ENCODE assay signal across 8 cellular contexts in the genomic region with DNA sequence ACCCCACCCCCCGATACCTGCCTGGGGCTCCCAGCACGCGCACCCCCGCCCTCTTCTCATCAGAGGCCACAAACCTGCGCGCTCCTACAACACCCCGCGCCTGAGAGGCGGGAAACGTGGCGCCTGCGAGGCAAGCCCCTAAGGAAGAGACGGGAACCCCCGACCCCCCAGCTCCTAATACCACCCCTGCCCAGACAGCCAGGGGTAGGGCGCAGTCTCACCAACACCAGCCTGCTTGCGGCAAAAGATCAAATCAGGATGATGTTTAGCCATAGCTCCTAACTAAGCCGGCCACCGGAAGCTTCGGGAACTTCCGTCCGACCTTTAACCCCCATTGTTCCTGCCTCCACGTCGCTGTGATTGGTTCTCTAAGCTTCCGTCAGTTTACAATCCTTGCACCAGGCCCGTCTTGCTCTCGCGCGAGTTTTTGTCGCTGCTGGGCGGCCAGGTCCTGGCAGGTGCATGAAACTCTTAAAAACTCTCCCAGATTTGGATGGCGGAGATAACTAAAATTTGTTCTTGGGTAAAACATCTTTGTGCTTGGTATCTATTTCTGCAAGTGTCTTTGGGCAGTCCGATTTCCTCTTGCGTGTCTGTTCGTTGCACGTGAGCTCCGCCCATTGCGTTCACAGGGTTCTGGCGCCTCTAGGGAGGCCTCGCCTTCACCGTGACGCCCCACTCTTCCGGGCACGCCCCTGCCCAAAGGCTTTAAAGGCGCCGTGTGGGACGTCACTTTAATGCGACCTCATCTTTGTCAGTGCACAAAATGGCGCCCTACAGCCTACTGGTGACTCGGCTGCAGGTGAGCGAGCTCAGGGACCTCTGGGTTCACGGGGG. TPM values are rescaled to one million over a fixed set of nuclear protein-coding genes. Genes with fewer than 3 reads are reported as not detected.
DNase-seq lines count a peak whose midpoint lies in the region; ATAC-seq and TF ChIP-seq lines count a peak whose summit lies in the region.

Gene ACO2 (plus strand): TSS at position 737 of the 837 bp plus-strand sequence. CDS start 30 bp downstream, at position 767.
Gene PHF5A (minus strand): TSS at position 312 of the 837 bp plus-strand sequence. CDS start 39 bp downstream, at position 273.

- H3K36me3 ChIP-seq in SK-N-SH (replicated peaks in 1 of 2; ENCODE audit: control insufficient read depth in 1 of 2, insufficient read depth in 2 of 2, low read length in 1 of 2): peaks cover 4 to 20% of the 10 kb centered on the region in 2 experiments

- DNase-seq in GM04504 (ENCODE audit: low read depth) (peak; percentile 96), NCI-H1048 (lab: John Stamatoyannopoulos, UW) (peak; percentile 88), SK-N-SH (peak; percentile 86), germinal center (ENCODE audit: low spot score) (peak; percentile 95), non-pigmented ciliary epithelial cell (ENCODE audit: low read depth) (peak; percentile 93), superior temporal gyrus (ENCODE audit: extremely low spot score) (peak; percentile 100)
- DNase-seq in activated naive CD4-positive, alpha-beta T cell treated with anti-CD3 and anti-CD28 coated beads, Interleukin-2, amount 50 U/mL, for 16 hours: peak; percentile 97

- peak within 1 kb of the TSS; percentile 84 to 87 for H3K27ac ChIP-seq in SK-N-SH (ENCODE audit: low read depth in 2 of 2, low read length in 1 of 2)

- no peak within 1 kb of the TSS for H2AFZ ChIP-seq in SK-N-SH (ENCODE audit: low read depth)

- WGBS in SK-N-SH (ENCODE audit: low lambda C conversion rate): 0% methylated on average over 4 of the region's 51 CpGs

- no peaks in the 10 kb centered on the region for H3K9me3 ChIP-seq in SK-N-SH

- H3K27me3 ChIP-seq in SK-N-SH (ENCODE audit: insufficient read depth): no peaks in the 10 kb centered on the region

- no peak for TF ChIP-seq CTCF in SK-N-SH (IDR thresholded peaks at IDR 0.05)

- H3K79me2 ChIP-seq in SK-N-SH (ENCODE audit: insufficient read depth): peaks cover 83% of the 10 kb centered on the region

- ATAC-seq in HG02571 (IDR thresholded peaks at IDR 0.05; ENCODE audit: unreplicated experiment): peak; percentile 83

- no peak for TF ChIP-seq RAD21 in SK-N-SH (IDR thresholded peaks at IDR 0.05; ENCODE audit: low read length)

- peak within 1 kb of the TSS; percentile 89 for H3K4me2 ChIP-seq in SK-N-SH

- no peaks in the 10 kb centered on the region for H3F3A ChIP-seq in SK-N-SH (replicated peaks; ENCODE audit: insufficient read depth)

- H4K20me1 ChIP-seq in SK-N-SH (ENCODE audit: insufficient read depth): no peaks in the 10 kb centered on the region

- CTCF ChIA-PET in SK-N-SH (lab: Yijun Ruan, JAX): interaction anchor here (0.6 to 1.0 kb wide), 3 partner anchors 10 to 49 kb away, joined by 3 read pairs; no protein-coding TSS in a partner anchor

- H3K4me1 ChIP-seq in SK-N-SH (ENCODE audit: control insufficient read depth in 1 of 2, insufficient read depth in 2 of 2, low read depth in 1 of 2, low read length in 1 of 2): peaks cover 0 to 10% of the 10 kb centered on the region in 2 experiments; a peak in 3 of 4 replicates

- peak within 1 kb of the TSS; percentile 87 for H3K9ac ChIP-seq in SK-N-SH

- no peaks in the 10 kb centered on the region for H3K9me2 ChIP-seq in SK-N-SH

- peak within 1 kb of the TSS; percentile 75 to 81 for H3K4me3 ChIP-seq in SK-N-SH (ENCODE audit: low read depth in 2 of 2, low read length in 1 of 2)

- POLR2A ChIA-PET in SK-N-SH (lab: Yijun Ruan, JAX): interaction anchor here (0.6 to 1.8 kb wide), 10 partner anchors 9 to 147 kb away, joined by 3 to 9 read pairs (median 4); partner anchors contain the start of genes TEF and TOB2

- no peak for TF ChIP-seq EP300 in SK-N-SH (IDR thresholded peaks at IDR 0.05; ENCODE audit: borderline replicate concordance in 1 of 2, low read depth in 1 of 2, low read length in 1 of 2)

TF ChIP-seq in SK-N-SH, 30 proteins besides CTCF, POLR2A, EP300 and RAD21 (continues in another document):
- TF ChIP-seq POLR2AphosphoS5 (IDR thresholded peaks at IDR 0.05; ENCODE audit: low read depth, low read length): peak; percentile 30; the same call in 1 of the 2 replicates
- 0 out of 2 replicates have a peak, but pooled peaks have one; percentile 3 for TF ChIP-seq MAX (IDR thresholded peaks at IDR 0.05; ENCODE audit: low read depth)
- TF ChIP-seq NRF1 (IDR thresholded peaks at IDR 0.05; ENCODE audit: low read depth, low read length): no peak
- TF ChIP-seq REST (IDR thresholded peaks at IDR 0.05; ENCODE audit: low read depth, low read length): no peak
- TF ChIP-seq RFX5 (IDR thresholded peaks at IDR 0.05; ENCODE audit: low read length): no peak
- TF ChIP-seq PBX3 (IDR thresholded peaks at IDR 0.05): peak; percentile 71
- peak; percentile 89 for TF ChIP-seq GABPA (IDR thresholded peaks at IDR 0.05; ENCODE audit: low read depth)
- TF ChIP-seq USF2 (IDR thresholded peaks at IDR 0.05; ENCODE audit: borderline replicate concordance, low read depth, low read length): no peak
- no peak for TF ChIP-seq RCOR1 (IDR thresholded peaks at IDR 0.05; ENCODE audit: low read length)
- TF ChIP-seq CHD2 (IDR thresholded peaks at IDR 0.05; ENCODE audit: low read length, partially characterized antibody): peak; percentile 98
- no peak for TF ChIP-seq SIN3A (IDR thresholded peaks at IDR 0.05; ENCODE audit: borderline replicate concordance, low read depth, low read length)
- TF ChIP-seq MXI1 (IDR thresholded peaks at IDR 0.05; ENCODE audit: low read depth, low read length): peak; percentile 63
- TF ChIP-seq TCF12 (IDR thresholded peaks at IDR 0.05): no peak
- peak; percentile 95 for TF ChIP-seq ZBTB33 (IDR thresholded peaks at IDR 0.05; ENCODE audit: borderline replicate concordance, low read depth)

RNA-seq across cellular contexts. Expression of gene ACO2, which starts in this region (rescaled TPM):
- 21.1 and 47.0 TPM in 2 replicates for polyA plus RNA-seq in SK-N-SH (2012; rRNA removed)
- 22.5 and 35.2 TPM in 2 replicates for polyA plus RNA-seq in SK-N-SH (2012; cell fraction: cytosol; rRNA removed)
- 35.9 and 40.9 TPM in 2 replicates for polyA plus RNA-seq in SK-N-SH (2012; cell fraction: nucleus; rRNA removed)

RNA-seq across cellular contexts. Expression of gene PHF5A, which starts in this region (rescaled TPM):
- 39.6 and 47.5 TPM in 2 replicates for polyA plus RNA-seq in SK-N-SH (2012; rRNA removed)
- polyA plus RNA-seq in SK-N-SH (2012; cell fraction: cytosol; rRNA removed): 47.1 and 51.5 TPM in 2 replicates
- polyA plus RNA-seq in SK-N-SH (2012; cell fraction: nucleus; rRNA removed): 7.8 and 15.5 TPM in 2 replicates

Comparison
In these comparisons a context has a peak if more than half of its experiments do, and no peak if none do; other contexts are left out.
1. Peak in every context shown above with its lines: DNase-seq, ATAC-seq, H3K4me3 ChIP-seq and H3K27ac ChIP-seq.